Comparison of ENCODE assay signal across 8 cellular contexts in genomic region chr10:43348511-43349312, GRCh38. TPM values are rescaled to one million over a fixed set of nuclear protein-coding genes. Genes with fewer than 3 reads are reported as not detected.
DNase-seq lines count a peak whose midpoint lies in the region; ATAC-seq and TF ChIP-seq lines count a peak whose summit lies in the region.

No MANE protein-coding gene starts in this region.

- peak; percentile 93 to 99 (median 98) for ATAC-seq in heart right ventricle

- H2AFZ ChIP-seq in SU-DHL-6 (ENCODE audit: low read depth, low read length, severe bottlenecking): peak overlapping the region; percentile 96

- no peak overlapping the region for H3K4me3 Mint-ChIP-seq in HFFc6

- H3K4me1 ChIP-seq in heart right ventricle: peaks cover 0 to 14% (median 5%) of the 10 kb centered on the region in 9 donors

- H3K27ac Mint-ChIP-seq in HFFc6: no peak overlapping the region

- H3K27ac ChIP-seq in SU-DHL-6 (ENCODE audit: low read depth, low read length): no peak overlapping the region
- no peak overlapping the region for H3K27ac ChIP-seq in heart right ventricle

- no peaks in the 10 kb centered on the region for H3K36me3 Mint-ChIP-seq in HFFc6 (ENCODE audit: low read depth)

- no peak overlapping the region for H3K9ac ChIP-seq in SU-DHL-6 (ENCODE audit: low read length)

- no peak overlapping the region for H3K4me3 ChIP-seq in SU-DHL-6 (ENCODE audit: insufficient read depth, low read length, poor library complexity, severe bottlenecking)
- no peak overlapping the region for H3K4me3 ChIP-seq in heart right ventricle

- WGBS in heart right ventricle, 2 donors: 54 to 55% methylated on average over 13 of the region's 13 CpGs

- no peaks in the 10 kb centered on the region for H3K9me2 ChIP-seq in SU-DHL-6 (replicated peaks; ENCODE audit: insufficient read depth, low read length)

- H3K9me3 Mint-ChIP-seq in HFFc6: no peaks in the 10 kb centered on the region

- H3K36me3 ChIP-seq in SU-DHL-6 (ENCODE audit: low read length) (no peaks in the 10 kb centered on the region), heart right ventricle (no peaks in the 10 kb centered on the region)

- H4K20me1 ChIP-seq in SU-DHL-6 (ENCODE audit: low read depth, low read length): no peaks in the 10 kb centered on the region

- peak; percentile 91 for TF ChIP-seq CTCF in GM12874 (IDR thresholded peaks at IDR 0.05; ENCODE audit: insufficient read depth, low read depth, low read length)
- TF ChIP-seq CTCF in HFFc6 (IDR thresholded peaks at IDR 0.05): peak; percentile 94
- peak; percentile 96 for TF ChIP-seq CTCF in SU-DHL-6 (IDR thresholded peaks at IDR 0.05; ENCODE audit: insufficient read depth, low read length, poor library complexity, severe bottlenecking)
- TF ChIP-seq CTCF in heart right ventricle (IDR thresholded peaks at IDR 0.05): peak; percentile 68 to 94 (median 89)

- intact Hi-C loops in heart right ventricle (cut with DNase I): loop anchor here in 9 of 10 donors (1.0 to 10.0 kb wide), 6 partner anchors 54 to 144 kb away; no protein-coding TSS in a partner anchor

- H3K27me3 ChIP-seq in SU-DHL-6 (ENCODE audit: low read length): no peaks in the 10 kb centered on the region
- peaks cover 0 to 34% (median 17%) of the 10 kb centered on the region in 7 donors for H3K27me3 ChIP-seq in heart right ventricle

- H3K4me1 Mint-ChIP-seq in HFFc6 (ENCODE audit: low read depth): peaks cover 13% of the 10 kb centered on the region; the same call in 1 of the 2 replicates

- H3K9me3 ChIP-seq in SU-DHL-6 (ENCODE audit: insufficient read depth, low read length) (no peaks in the 10 kb centered on the region), heart right ventricle (no peaks in the 10 kb centered on the region)

- H3K27me3 Mint-ChIP-seq in HFFc6 (ENCODE audit: insufficient read depth): peaks cover 23% of the 10 kb centered on the region

- no peak overlapping the region for H3K4me2 ChIP-seq in SU-DHL-6 (ENCODE audit: low read depth, low read length, poor library complexity, severe bottlenecking)

- peak; percentile 65 for DNase-seq in HFFc6
- peak; percentile 85 for DNase-seq in MV-4-11 (lab: John Stamatoyannopoulos, UW)
- DNase-seq in activated naive CD8-positive, alpha-beta T cell treated with anti-CD3 and anti-CD28 coated beads, Interleukin-2, amount 50 U/mL, for 16 hours (ENCODE audit: low read depth, low spot score): peak; percentile 71
- DNase-seq in heart right ventricle: peak; percentile 81 to 85
- DNase-seq in renal cortical epithelial cell (ENCODE audit: low read depth): peak; percentile 71
- DNase-seq in mesenteric fat pad (ENCODE audit: low spot score): no peak

- no peaks in the 10 kb centered on the region for H3K79me2 ChIP-seq in SU-DHL-6 (ENCODE audit: insufficient read depth, low read length)

- H3F3A ChIP-seq in SU-DHL-6 (ENCODE audit: insufficient read depth): no peaks in the 10 kb centered on the region

RNA-seq across cellular contexts. Expression of gene FXYD4, which starts 22.7 kb away (rescaled TPM):
- total RNA-seq in HFFc6 (2021; fragmentation: NEBNext Ultra II Directional; extraction: Animal tissue kit (Norgen Biotek cat#: 25700)): not detected
- total RNA-seq in heart right ventricle (1 to 10 TPM in 1 of 10 donors, under 1 TPM in 1, not detected in 8; 0.42 to 1.5 TPM), renal cortical epithelial cell (not detected in 2 replicates), mesenteric fat pad (not detected)
- polyA plus RNA-seq in heart right ventricle: not detected
